19 cellular contexts compared by ENCODE assay signal in the genomic region with DNA sequence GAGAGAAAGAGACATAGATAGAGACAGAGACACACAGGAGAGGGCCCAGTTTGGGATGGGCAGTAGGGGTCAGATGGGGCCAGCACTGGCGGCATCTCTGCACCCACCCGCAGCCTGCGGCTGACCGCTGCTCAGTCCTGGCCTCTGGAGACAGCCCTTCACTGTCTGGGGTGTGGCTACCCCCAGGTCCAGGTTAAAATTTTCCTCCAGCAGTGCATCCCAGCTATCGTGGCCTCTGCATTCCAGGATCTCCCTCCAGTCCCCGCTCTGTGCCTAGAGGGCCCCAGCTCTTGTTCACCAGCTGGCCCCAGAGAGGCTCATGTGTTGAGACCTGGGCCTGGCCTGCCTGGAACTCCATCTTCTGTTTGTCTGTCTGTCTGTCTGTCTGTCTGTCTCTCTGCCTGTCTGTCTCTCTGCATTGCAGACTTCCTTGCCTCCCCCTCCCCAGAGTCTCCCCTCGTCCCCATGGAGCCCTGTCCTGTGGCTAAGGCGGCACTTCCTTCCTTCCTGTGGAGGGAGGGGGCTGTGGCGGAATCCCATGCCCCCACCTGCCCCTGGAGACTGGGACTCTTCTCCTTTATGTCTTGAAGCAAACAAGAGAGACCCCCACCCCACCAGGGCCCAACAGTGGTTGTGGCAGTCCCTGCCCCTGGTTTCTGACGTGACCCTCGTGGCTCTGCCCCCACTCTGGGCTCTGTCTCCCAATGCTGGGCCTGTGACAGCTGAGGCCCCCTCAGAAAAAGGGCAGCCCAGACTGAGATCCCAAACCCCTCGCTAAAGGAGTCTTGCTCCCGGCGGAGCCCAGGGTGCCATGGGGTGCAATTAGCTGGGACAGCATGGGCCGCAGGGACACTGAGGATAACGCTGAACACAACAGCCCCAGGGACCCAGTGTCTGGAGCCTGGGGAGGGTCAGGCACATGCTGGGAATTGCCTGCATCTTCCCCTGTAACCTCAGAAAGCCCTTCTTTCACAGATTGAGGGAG.
DNase-seq lines count a peak whose midpoint lies in the region; ATAC-seq, FAIRE-seq and TF ChIP-seq lines count a peak whose summit lies in the region.
"Had no signal": no experiment of that assay in that cellular context is flagged by ENCODE, and none has a peak within 500 bp of the region (broad histone marks: within the 10 kb centered on the region; RNA-seq: fewer than 3 reads in every experiment).

No MANE protein-coding gene starts in this region.

- DNase-seq in right lobe of liver: peak; percentile 11 to 38 (median 35)
- no peak for DNase-seq in HepG2 (ENCODE audit: low spot score)
- no peak for DNase-seq in endothelial cell of umbilical vein (ENCODE audit: low read depth, low spot score)
- DNase-seq in osteoblast (ENCODE audit: insufficient read length, low spot score, missing footprints): peak; percentile 37
- DNase-seq in uterus: no peak
- DNase-seq in T1000 (lab: John Stamatoyannopoulos, UW): no peak
- DNase-seq: C1 segment of cervical spinal cord, DMS79, Karpas-422, NCI-H1417 treated with DMSO at 0.1 percent for 48 hours, NCI-H187 treated with DMSO at 0.1 percent for 48 hours, NCI-H345, NCI-H524 treated with DMSO at 0.1 percent for 48 hours, PC-3, RPMI8226 had no signal

- CTCF ChIA-PET in HepG2 (lab: Yijun Ruan, JAX; ENCODE audit: low intra/inter-chr PET ratio, low total read pairs) (no interaction called here), endothelial cell of umbilical vein (lab: Charles Lee) (no interaction called here)

- H4K20me1 ChIP-seq in HepG2 (ENCODE audit: insufficient read depth, low read length) (peaks cover 7% of the 10 kb centered on the region; the same call in 1 of the 2 replicates), endothelial cell of umbilical vein (replicated peaks; ENCODE audit: control insufficient read depth, extremely low read depth, insufficient read depth, low read length) (no peaks in the 10 kb centered on the region), osteoblast (ENCODE audit: insufficient read depth, low read length) (no peaks in the 10 kb centered on the region)

- TF ChIP-seq RAD21 in HepG2 (CRISPR knock-in tag; IDR thresholded peaks at IDR 0.05): no peak

- no peaks in the 10 kb centered on the region for H3K4me1 ChIP-seq in right lobe of liver
- H3K4me1 ChIP-seq in HepG2 (ENCODE audit: insufficient read depth, low read length): peaks cover 8% of the 10 kb centered on the region; the same call in 1 of the 2 replicates
- no peaks in the 10 kb centered on the region for H3K4me1 ChIP-seq in endothelial cell of umbilical vein (ENCODE audit: control insufficient read depth, extremely low read depth, insufficient read depth, low read length)
- H3K4me1 ChIP-seq in osteoblast (ENCODE audit: insufficient read depth, low read length): no peaks in the 10 kb centered on the region
- H3K4me1 ChIP-seq in uterus: no peaks in the 10 kb centered on the region
- H3K4me1 ChIP-seq: HAP-1 had no signal

- H2AFZ ChIP-seq in HepG2 (ENCODE audit: low read length) (no peak overlapping the region), endothelial cell of umbilical vein (ENCODE audit: low read depth, low read length) (no peak overlapping the region), osteoblast (ENCODE audit: low read length) (no peak overlapping the region)

- FAIRE-seq in HepG2 (lab: Jason Lieb, UNC) (no peak), endothelial cell of umbilical vein (lab: Jason Lieb, UNC) (peak; percentile 15)
- FAIRE-seq: D721Med had no signal

- no peaks in the 10 kb centered on the region for H3K9me1 ChIP-seq in endothelial cell of umbilical vein (replicated peaks; ENCODE audit: control insufficient read depth, extremely low read depth, insufficient read depth, low read length)

- H3K36me3 ChIP-seq in right lobe of liver: no peaks in the 10 kb centered on the region
- H3K36me3 ChIP-seq in HepG2 (replicated peaks in 1 of 2; ENCODE audit: control insufficient read depth in 1 of 2, insufficient read depth in 2 of 2, low read length in 2 of 2): no peaks in the 10 kb centered on the region
- no peaks in the 10 kb centered on the region for H3K36me3 ChIP-seq in endothelial cell of umbilical vein (ENCODE audit: control insufficient read depth in 2 of 2, extremely low read depth in 1 of 2, insufficient read depth in 2 of 2, low read length in 2 of 2)
- no peaks in the 10 kb centered on the region for H3K36me3 ChIP-seq in osteoblast (ENCODE audit: insufficient read depth, low read length)
- H3K36me3 ChIP-seq in uterus: no peaks in the 10 kb centered on the region
- H3K36me3 ChIP-seq: HAP-1 had no signal

- H3K27ac ChIP-seq in right lobe of liver (no peak overlapping the region), HepG2 (ENCODE audit: extremely low read length, insufficient read depth, low read length) (no peak overlapping the region), endothelial cell of umbilical vein (ENCODE audit: insufficient read depth, low read depth, low read length) (no peak overlapping the region), osteoblast (ENCODE audit: low read depth, low read length) (no peak overlapping the region), uterus (no peak overlapping the region)
- H3K27ac ChIP-seq: HL-60 had no signal

- no peaks in the 10 kb centered on the region for H3K79me2 ChIP-seq in HepG2 (ENCODE audit: insufficient read depth, low read length)
- no peaks in the 10 kb centered on the region for H3K79me2 ChIP-seq in endothelial cell of umbilical vein (ENCODE audit: control insufficient read depth, insufficient read depth, low read length)
- H3K79me2 ChIP-seq in osteoblast (ENCODE audit: insufficient read depth, low read length): no peaks in the 10 kb centered on the region

- BruUV-seq in HepG2 (replicated peaks; lab: Mats Ljungman, UMichigan) (no TSS peak), endothelial cell of umbilical vein (replicated peaks; lab: Mats Ljungman, UMichigan) (no TSS peak)

- in situ Hi-C loops in HepG2 (cut with HindIII; ENCODE audit: extremely low pct_ligation_motif_present, low pct_unique_long_range_greater_than_20kb): no loop called here

- H3K9ac ChIP-seq in HepG2 (ENCODE audit: insufficient read depth, low read depth, low read length): no peak overlapping the region
- no peak overlapping the region for H3K9ac ChIP-seq in endothelial cell of umbilical vein (replicated peaks; ENCODE audit: extremely low read depth, insufficient read depth, low read length)

- POLR2A ChIA-PET in HepG2 (lab: Yijun Ruan, JAX): no interaction called here
- POLR2A ChIA-PET in endothelial cell of umbilical vein (lab: Charles Lee): no interaction called here

- no peak for TF ChIP-seq POLR2A in right lobe of liver (IDR thresholded peaks at IDR 0.05)
- TF ChIP-seq POLR2A in HepG2 (IDR thresholded peaks at IDR 0.05; ENCODE audit: insufficient read depth in 1 of 2, low read depth in 2 of 2, low read length in 2 of 2): no peak
- no peak for TF ChIP-seq POLR2A in endothelial cell of umbilical vein (IDR thresholded peaks at IDR 0.05; ENCODE audit: low read depth, low read length)
- no peak for TF ChIP-seq POLR2A in uterus (IDR thresholded peaks at IDR 0.05)

- no peaks in the 10 kb centered on the region for H3K9me3 ChIP-seq in right lobe of liver
- H3K9me3 ChIP-seq in HepG2 (ENCODE audit: low read length): no peaks in the 10 kb centered on the region
- H3K9me3 ChIP-seq in endothelial cell of umbilical vein (replicated peaks; ENCODE audit: control insufficient read depth, insufficient read depth, low read length): no peaks in the 10 kb centered on the region
- no peaks in the 10 kb centered on the region for H3K9me3 ChIP-seq in osteoblast (ENCODE audit: low read depth, low read length)
- H3K9me3 ChIP-seq in uterus: no peaks in the 10 kb centered on the region
- H3K9me3 ChIP-seq: HAP-1 had no signal

- intact Hi-C loops in right lobe of liver (cut with DNase I) (no loop called here), HepG2 (cut with micrococcal nuclease; ENCODE audit: unreplicated experiment) (no loop called here), endothelial cell of umbilical vein (cut with micrococcal nuclease) (no loop called here), uterus (cut with DNase I; ENCODE audit: low total_unique reads) (no loop called here)

- H3K4me2 ChIP-seq in HepG2 (ENCODE audit: low read depth, low read length) (no peak overlapping the region), endothelial cell of umbilical vein (ENCODE audit: insufficient read depth, low read length) (no peak overlapping the region), osteoblast (ENCODE audit: insufficient read depth, low read length) (no peak overlapping the region)

- 41% methylated on average over 2 of the region's 16 CpGs for WGBS in right lobe of liver (ENCODE audit: insufficient coverage, low coverage, low lambda C conversion rate, missing lambda C conversion rate)
- WGBS in HepG2 (ENCODE audit: low lambda C conversion rate): 10% methylated on average over 7 of the region's 16 CpGs

- H3K4me3 ChIP-seq in right lobe of liver: no peak overlapping the region
- no peak overlapping the region for H3K4me3 ChIP-seq in HepG2 (replicated peaks in 1 of 3; ENCODE audit: insufficient read depth in 1 of 3, low read depth in 2 of 3, low read length in 3 of 3)
- no peak overlapping the region for H3K4me3 ChIP-seq in endothelial cell of umbilical vein (replicated peaks in 1 of 3; ENCODE audit: insufficient read depth in 1 of 3, low read depth in 1 of 3, low read length in 3 of 3)
- H3K4me3 ChIP-seq in osteoblast (ENCODE audit: insufficient read depth, low read length): no peak overlapping the region
- H3K4me3 ChIP-seq in uterus: no peak overlapping the region
- H3K4me3 ChIP-seq: HAP-1 had no signal

- TF ChIP-seq EP300 in HepG2 (IDR thresholded peaks at IDR 0.05; ENCODE audit: low read depth in 2 of 2, low read length in 2 of 2) (no peak), HepG2 (CRISPR knock-in tag; IDR thresholded peaks at IDR 0.05; ENCODE audit: borderline replicate concordance) (no peak)

- H3K27me3 ChIP-seq in right lobe of liver: no peaks in the 10 kb centered on the region
- H3K27me3 ChIP-seq in HepG2 (ENCODE audit: control insufficient read depth in 1 of 2, insufficient read depth in 2 of 2, low read length in 2 of 2): peaks cover 5 to 85% of the 10 kb centered on the region in 2 experiments; a peak in 4 of 5 replicates
- no peaks in the 10 kb centered on the region for H3K27me3 ChIP-seq in endothelial cell of umbilical vein (ENCODE audit: control insufficient read depth in 2 of 2, insufficient read depth in 2 of 2, low read length in 2 of 2)
- no peaks in the 10 kb centered on the region for H3K27me3 ChIP-seq in osteoblast (ENCODE audit: insufficient read depth, low read length)
- H3K27me3 ChIP-seq in uterus: no peaks in the 10 kb centered on the region

- no peak for TF ChIP-seq CTCF in right lobe of liver (IDR thresholded peaks at IDR 0.05)
- TF ChIP-seq CTCF in HepG2 (CRISPR knock-in tag; IDR thresholded peaks at IDR 0.05): no peak
- no peak for TF ChIP-seq CTCF in endothelial cell of umbilical vein (IDR thresholded peaks at IDR 0.05; ENCODE audit: extremely low read depth in 1 of 2, insufficient read depth in 1 of 2, low read depth in 1 of 2, low read length in 2 of 2)
- no peak for TF ChIP-seq CTCF in osteoblast (IDR thresholded peaks at IDR 0.05; ENCODE audit: extremely low read depth, low read depth, low read length)
- no peak for TF ChIP-seq CTCF in uterus (IDR thresholded peaks at IDR 0.05)

- dilution Hi-C loops in endothelial cell of umbilical vein (cut with MboI; ENCODE audit: extremely low pct_ligation_motif_present, low sequenced_read_pairs): no loop called here

- ATAC-seq in right lobe of liver (no peak), HepG2 (no peak), GM21515 (IDR thresholded peaks at IDR 0.05; ENCODE audit: unreplicated experiment) (no peak)
- ATAC-seq: PC-3 had no signal

Comparison
In these comparisons a context has a peak if more than half of its experiments do, and no peak if none do; other contexts are left out.
1. DNase-seq: peak in right lobe of liver (3 of 3) and osteoblast (single experiment); none in HepG2 (single experiment), endothelial cell of umbilical vein (single experiment), uterus (0 of 2) and T1000 (single experiment).